Comparison of ENCODE assay signal across 6 cellular contexts in genomic region chr2:111329309-111329708, GRCh38.
A peak's percentile ranks its signal among the peaks of the same experiment; 100 is the strongest.
DNase-seq lines count a peak whose midpoint lies in the region; ATAC-seq, FAIRE-seq and TF ChIP-seq lines count a peak whose summit lies in the region.
"Not testable (repeated sequence)": the region's sequence is repeated elsewhere in the genome, so short reads cannot be mapped to it uniquely, and the experiment has no call there.

No MANE protein-coding gene starts in this region.

- H3K9me2 ChIP-seq in PC-3 (replicated peaks; ENCODE audit: low read length), result not testable (repeated sequence)

- H3K9me1 ChIP-seq in keratinocyte (ENCODE audit: control insufficient read depth, extremely low read depth, insufficient read depth, low read length), result not testable (repeated sequence)

- H3K79me2 ChIP-seq in PC-3 (ENCODE audit: low read length); keratinocyte (ENCODE audit: control insufficient read depth, insufficient read depth, low read length): not testable (repeated sequence)

- not testable (repeated sequence) for BruUV-seq in PC-3 (replicated peaks; lab: Mats Ljungman, UMichigan)

- not testable (repeated sequence) for H3K4me1 ChIP-seq in PC-3 (ENCODE audit: insufficient read depth, low read length); RWPE2 (ENCODE audit: insufficient read depth, poor library complexity, severe bottlenecking); keratinocyte (ENCODE audit: control insufficient read depth, extremely low read depth, insufficient read depth, low read length)

- H3K27me3 ChIP-seq in PC-3 (ENCODE audit: low read length); RWPE2 (ENCODE audit: insufficient read depth, poor library complexity, severe bottlenecking); bronchial epithelial cell (ENCODE audit: control insufficient read depth, insufficient read depth, low read length); keratinocyte (ENCODE audit: control insufficient read depth, extremely low read depth, insufficient read depth, low read length): not testable (repeated sequence)

- not testable (repeated sequence) for H4K20me1 ChIP-seq in PC-3 (ENCODE audit: low read length); keratinocyte (ENCODE audit: control insufficient read depth, extremely low read depth, insufficient read depth, low read length)

- not testable (repeated sequence) for H3F3A ChIP-seq in PC-3 (ENCODE audit: low read length, unreplicated experiment)

- not testable (repeated sequence) for H3K36me3 ChIP-seq in PC-3 (ENCODE audit: low read depth, low read length); RWPE2 (ENCODE audit: low read depth); bronchial epithelial cell (ENCODE audit: control insufficient read depth, insufficient read depth, low read length); keratinocyte (ENCODE audit: control insufficient read depth in 2 of 2, extremely low read depth in 1 of 2, insufficient read depth in 2 of 2, low read length in 2 of 2)

- CTCF ChIA-PET in PC-3 (lab: Charles Lee), result not testable (repeated sequence)

- FAIRE-seq in H54 (lab: Jason Lieb, UNC), result peak; percentile 23
- FAIRE-seq in bronchial epithelial cell (lab: Jason Lieb, UNC), result peak; percentile 32
- FAIRE-seq in keratinocyte (lab: Jason Lieb, UNC), result peak; percentile 99

- POLR2A ChIA-PET in PC-3 (lab: Charles Lee; ENCODE audit: unreplicated experiment), result not testable (repeated sequence)

- not testable (repeated sequence) for H3K4me3 ChIP-seq in PC-3 (ENCODE audit: low read length); RWPE2 (ENCODE audit: severe bottlenecking); bronchial epithelial cell (ENCODE audit: low read depth, low read length); keratinocyte (ENCODE audit: control insufficient read depth in 2 of 3, extremely low read depth in 1 of 3, insufficient read depth in 2 of 3, low read depth in 1 of 3, low read length in 3 of 3)

- H2AFZ ChIP-seq in PC-3 (ENCODE audit: low read length); keratinocyte (ENCODE audit: control insufficient read depth, low read length): not testable (repeated sequence)

- TF ChIP-seq CTCF in PC-3 (conservative IDR thresholded peaks at IDR 0.05; ENCODE audit: low read depth, low read length); RWPE2 (IDR thresholded peaks at IDR 0.05; ENCODE audit: poor library complexity, severe bottlenecking); bronchial epithelial cell (IDR thresholded peaks at IDR 0.05; ENCODE audit: insufficient read depth, low read length, severe bottlenecking); keratinocyte (optimal IDR thresholded peaks at IDR 0.05 in 1 of 3, IDR thresholded peaks at IDR 0.05 in 1 of 3, conservative IDR thresholded peaks at IDR 0.05 in 1 of 3; ENCODE audit: extremely low read depth in 1 of 3, insufficient read depth in 2 of 3, low read length in 3 of 3): not testable (repeated sequence)

- not testable (repeated sequence) for DNase-seq in H54 (ENCODE audit: insufficient read length, low spot score); PC-3; RWPE2 (ENCODE audit: low spot score); bronchial epithelial cell (ENCODE audit: low read depth); keratinocyte (ENCODE audit: low read depth, low spot score)

- TF ChIP-seq POLR2A in H54 (IDR thresholded peaks at IDR 0.05; ENCODE audit: low read depth, low read length), result not testable (repeated sequence)

- dilution Hi-C loops in keratinocyte (cut with MboI; ENCODE audit: extremely low pct_ligation_motif_present, low sequenced_read_pairs), result not testable (repeated sequence)

- not testable (repeated sequence) for H3K9me3 ChIP-seq in PC-3 (ENCODE audit: low read length); RWPE2 (ENCODE audit: severe bottlenecking); keratinocyte (ENCODE audit: control insufficient read depth, low read depth, low read length)

- H3K9ac ChIP-seq in PC-3 (ENCODE audit: low read length); keratinocyte (ENCODE audit: control insufficient read depth, extremely low read depth, insufficient read depth, low read length): not testable (repeated sequence)

- ATAC-seq in PC-3 (peak; percentile 46; the same call in 1 of the 2 replicates), RWPE2 (ENCODE audit: low read depth) (peak; percentile 96), esophagus mucosa (peak; percentile 96)

- not testable (repeated sequence) for H3K4me2 ChIP-seq in PC-3 (ENCODE audit: low read length); keratinocyte (ENCODE audit: control insufficient read depth, extremely low read depth, insufficient read depth, low read depth, low read length)

- not testable (repeated sequence) for H3K27ac ChIP-seq in PC-3 (ENCODE audit: low read length); RWPE2 (ENCODE audit: poor library complexity, severe bottlenecking); keratinocyte (ENCODE audit: control insufficient read depth, insufficient read depth, low read length)

- intact Hi-C loops in PC-3 (cut with micrococcal nuclease), result not testable (repeated sequence)

Comparison
In these comparisons a context has a peak if more than half of its experiments do, and no peak if none do; other contexts are left out.
1. ATAC-seq: peak in every context shown above with its lines; median percentile 96 in RWPE2; 96 in esophagus mucosa; 46 in PC-3.